In the genomic region with DNA sequence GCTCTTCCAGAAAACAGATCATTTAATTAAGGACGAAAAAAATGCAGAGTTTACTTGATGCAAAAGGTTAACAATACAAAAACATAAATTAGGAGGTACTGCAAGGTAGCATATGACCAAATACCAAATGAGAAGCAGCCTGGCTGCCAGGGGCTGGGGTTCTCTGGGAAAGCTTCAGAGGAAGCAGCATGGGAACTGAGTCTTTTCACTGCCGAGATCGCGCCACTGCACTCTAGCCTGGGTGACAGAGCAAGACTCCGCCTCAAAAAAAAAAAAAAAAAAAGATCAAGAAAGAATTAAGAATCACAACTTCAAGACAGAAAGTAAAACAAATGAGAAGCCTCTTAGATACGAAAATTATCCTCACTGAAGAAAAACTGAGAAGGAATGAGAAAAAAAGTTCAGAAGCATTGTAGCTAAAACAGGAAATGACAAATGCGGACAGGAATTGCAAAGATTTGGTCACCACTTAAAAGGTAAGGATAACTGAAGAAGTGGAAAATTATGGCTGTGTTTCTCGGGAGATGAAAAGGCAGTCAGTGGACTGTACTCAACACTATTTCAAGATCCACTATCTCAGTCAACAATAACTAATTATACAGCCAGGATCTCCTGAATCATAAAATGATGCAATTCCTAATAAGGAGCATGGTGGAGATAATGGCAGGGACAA, we compare ENCODE assay signal across 10 cellular contexts. TPM values are rescaled to one million over a fixed set of nuclear protein-coding genes. Genes with fewer than 3 reads are reported as not detected.
DNase-seq lines count a peak whose midpoint lies in the region; ATAC-seq and TF ChIP-seq lines count a peak whose summit lies in the region.
"Had no signal": no experiment of that assay in that cellular context is flagged by ENCODE, and none has a peak within 500 bp of the region (broad histone marks: within the 10 kb centered on the region; RNA-seq: fewer than 3 reads in every experiment).

No MANE protein-coding gene starts in this region.

- H3K4me3 ChIP-seq in BE2C (ENCODE audit: low read depth, low read length) (peak overlapping the region; percentile 26), choroid plexus epithelial cell (ENCODE audit: low read depth, low read length) (peak overlapping the region; percentile 39)

- TF ChIP-seq CTCF in BE2C (IDR thresholded peaks at IDR 0.05; ENCODE audit: low read depth, low read length) (no peak), choroid plexus epithelial cell (conservative IDR thresholded peaks at IDR 0.05; ENCODE audit: low read depth, low read length) (no peak)

- H3K4me1 ChIP-seq in BE2C = no peaks in the 10 kb centered on the region

- H3K27me3 ChIP-seq in BE2C = peaks cover 10% of the 10 kb centered on the region

- no peak for DNase-seq in BE2C
- DNase-seq in HT1080 (ENCODE audit: low read depth) = peak; percentile 80
- DNase-seq in choroid plexus epithelial cell (ENCODE audit: low read depth) = peak; percentile 76
- peak; percentile 9 for DNase-seq in myocyte (ENCODE audit: low read depth)
- no peak for DNase-seq in SKM-1 treated with dmso at 0.1 percent for 144 hours (lab: John Stamatoyannopoulos, UW; ENCODE audit: unreplicated experiment)
- DNase-seq in activated CD8-positive, alpha-beta memory T cell treated with anti-CD3 and anti-CD28 coated beads, Interleukin-2, amount 50 U/mL, for 4 hours = no peak
- DNase-seq: OCI-M1 had no signal

- no peaks in the 10 kb centered on the region for H3K36me3 ChIP-seq in BE2C

- no peaks in the 10 kb centered on the region for H3K9me3 ChIP-seq in BE2C

- ATAC-seq in esophagus mucosa (no peak), GM18517 (IDR thresholded peaks at IDR 0.05; ENCODE audit: unreplicated experiment) (no peak)

RNA-seq across cellular contexts. Expression of gene SEPTIN10, which starts 4.3 kb away (rescaled TPM):
- 4.9 TPM for polyA plus RNA-seq in BE2C (2012; ENCODE audit: insufficient read depth, insufficient read length, low read depth)
- total RNA-seq in HT1080 (2014; rRNA removed; shearing (Covaris generic)) = 31.5 and 45.2 TPM in 2 replicates
- 84.0 and 114 TPM in 2 replicates for polyA plus RNA-seq in HT1080 (2015; cell fraction: cytosol; rRNA removed)
- 75.3 and 81.2 TPM in 2 replicates for polyA plus RNA-seq in HT1080 (2015; cell fraction: nucleus; rRNA removed)
- 33.8 and 34.2 TPM in 2 replicates for total RNA-seq in myocyte
- polyA plus RNA-seq in myocyte (2012) = 26.5 TPM
- total RNA-seq in esophagus mucosa = 72.6 TPM

RNA-seq across cellular contexts. Expression of gene SOWAHC, which starts 4.7 kb away (rescaled TPM):
- 1.1 TPM for polyA plus RNA-seq in BE2C (2012; ENCODE audit: insufficient read depth, insufficient read length, low read depth)
- 13.1 and 14.9 TPM in 2 replicates for total RNA-seq in HT1080 (2014; rRNA removed; shearing (Covaris generic))
- 10.1 and 12.1 TPM in 2 replicates for polyA plus RNA-seq in HT1080 (2015; cell fraction: cytosol; rRNA removed)
- polyA plus RNA-seq in HT1080 (2015; cell fraction: nucleus; rRNA removed) = 5.7 and 6.3 TPM in 2 replicates
- 3.2 and 3.9 TPM in 2 replicates for total RNA-seq in myocyte
- polyA plus RNA-seq in myocyte (2012) = 3.9 TPM
- 46.2 TPM for total RNA-seq in esophagus mucosa
- polyA plus RNA-seq: IgD-negative memory B cell had no signal

Comparison
In these comparisons a context has a peak if more than half of its experiments do, and no peak if none do; other contexts are left out.
1. DNase-seq: peak in HT1080 (single experiment), choroid plexus epithelial cell (single experiment) and myocyte (single experiment); none in BE2C (single experiment), SKM-1 treated with dmso at 0.1 percent for 144 hours (single experiment) and activated CD8-positive, alpha-beta memory T cell treated with anti-CD3 and anti-CD28 coated beads, Interleukin-2, amount 50 U/mL, for 4 hours (single experiment).